In genomic region chr1:158095737-158096335, GRCh38 we compare ENCODE assay signal across 8 cellular contexts.
DNase-seq lines count a peak whose midpoint lies in the region; ATAC-seq, FAIRE-seq and TF ChIP-seq lines count a peak whose summit lies in the region.

No MANE protein-coding gene starts in this region.

- no peaks in the 10 kb centered on the region for H3K27me3 ChIP-seq in WERI-Rb-1 (ENCODE audit: insufficient read depth, low read depth, severe bottlenecking)
- H3K27me3 ChIP-seq in small intestine (ENCODE audit: control insufficient read depth in 2 of 2, insufficient read depth in 2 of 2, low read length in 2 of 2) = no peaks in the 10 kb centered on the region

- TF ChIP-seq CTCF in WERI-Rb-1 (IDR thresholded peaks at IDR 0.05; ENCODE audit: low read depth, low read length) = peak; percentile 99

- no peak overlapping the region for H3K4me3 ChIP-seq in WERI-Rb-1 (ENCODE audit: low read depth, low read length)
- H3K4me3 ChIP-seq in small intestine (ENCODE audit: low read depth in 1 of 2, low read length in 2 of 2) = no peak overlapping the region

- peaks cover 2% of the 10 kb centered on the region in 2 donors for H3K4me1 ChIP-seq in small intestine (ENCODE audit: control insufficient read depth in 2 of 2, insufficient read depth in 1 of 2, low read depth in 1 of 2, low read length in 1 of 2)

- ATAC-seq in HG03159 (IDR thresholded peaks at IDR 0.05; ENCODE audit: unreplicated experiment) = peak; percentile 72

- no peaks in the 10 kb centered on the region for H3K9me3 ChIP-seq in WERI-Rb-1 (ENCODE audit: severe bottlenecking)
- no peaks in the 10 kb centered on the region for H3K9me3 ChIP-seq in small intestine (ENCODE audit: control insufficient read depth, low read depth)

- WGBS in small intestine, 3 donors = 81 to 92% (median 87%) methylated on average over 4 of the region's 4 CpGs

- H3K36me3 ChIP-seq in WERI-Rb-1 (peaks cover 50% of the 10 kb centered on the region), small intestine (ENCODE audit: control insufficient read depth in 2 of 2, insufficient read depth in 2 of 2, low read length in 2 of 2) (peaks cover 0 to 3% of the 10 kb centered on the region in 2 donors)

- H3K27ac ChIP-seq in WERI-Rb-1 (no peak overlapping the region; the same call in 1 of the 2 replicates), small intestine (ENCODE audit: low read depth in 1 of 2, low read length in 1 of 2) (no peak overlapping the region)

- FAIRE-seq in small intestine (lab: Jason Lieb, UNC) = no peak

- DNase-seq in DMS153 treated with DMSO at 0.1 percent for 48 hours (lab: John Stamatoyannopoulos, UW; ENCODE audit: unreplicated experiment) (peak; percentile 8), DMS153 (lab: John Stamatoyannopoulos, UW) (no peak), WERI-Rb-1 (peak; percentile 69), glomerular visceral epithelial cell (ENCODE audit: extremely low spot score) (peak; percentile 54), small intestine (peak; percentile 69), Kasumi-1 (lab: John Stamatoyannopoulos, UW) (no peak), NCI-H748 (lab: John Stamatoyannopoulos, UW; ENCODE audit: unreplicated experiment) (no peak)

Comparison
In these comparisons a context has a peak if more than half of its experiments do, and no peak if none do; other contexts are left out.
1. DNase-seq: peak in DMS153 treated with DMSO at 0.1 percent for 48 hours (single experiment), WERI-Rb-1 (single experiment), glomerular visceral epithelial cell (single experiment) and small intestine (single experiment); none in DMS153 (single experiment), Kasumi-1 (0 of 2) and NCI-H748 (single experiment).